9 cellular contexts compared by ENCODE assay signal in genomic region chr12:45388545-45388944, GRCh38.
A peak's percentile ranks its signal among the peaks of the same experiment; 100 is the strongest.
DNase-seq lines count a peak whose midpoint lies in the region; TF ChIP-seq lines count a peak whose summit lies in the region.
"Had no signal": no experiment of that assay in that cellular context is flagged by ENCODE, and none has a peak within 500 bp of the region (broad histone marks: within the 10 kb centered on the region; RNA-seq: fewer than 3 reads in every experiment).

No MANE protein-coding gene starts in this region.

- H3K4me1 ChIP-seq in OCI-LY7 (ENCODE audit: insufficient read depth, low read length, poor library complexity, severe bottlenecking): no peaks in the 10 kb centered on the region
- peaks cover 0 to 19% (median 4%) of the 10 kb centered on the region in 4 donors for H3K4me1 ChIP-seq in esophagus muscularis mucosa

- TF ChIP-seq EP300 in esophagus muscularis mucosa (IDR thresholded peaks at IDR 0.05): no peak

- no peak overlapping the region for H3K27ac Mint-ChIP-seq in osteocyte (ENCODE audit: unreplicated experiment)

- DNase-seq in NCI-H146 (lab: John Stamatoyannopoulos, UW): peak; percentile 18
- DNase-seq in NCI-H146 treated with DMSO at 0.1 percent for 48 hours (lab: John Stamatoyannopoulos, UW; ENCODE audit: unreplicated experiment): no peak
- DNase-seq in OCI-LY7 (ENCODE audit: low spot score): peak; percentile 11
- no peak for DNase-seq in esophagus muscularis mucosa (ENCODE audit: extremely low spot score)
- DNase-seq in osteocyte (ENCODE audit: extremely low spot score, unreplicated experiment): no peak
- DNase-seq in SHP77 treated with DMSO at 0.1 percent for 48 hours (lab: John Stamatoyannopoulos, UW): no peak
- no peak for DNase-seq in GF-D8 (lab: John Stamatoyannopoulos, UW)
- no peak for DNase-seq in T1000 (lab: John Stamatoyannopoulos, UW)

- POLR2A ChIA-PET in OCI-LY7 (lab: Charles Lee): interaction anchor here (0.6 kb wide), 2 partner anchors 217 to 246 kb away, joined by 3 read pairs; no protein-coding TSS in a partner anchor

- H3K27me3 Mint-ChIP-seq in osteocyte (ENCODE audit: unreplicated experiment): no peaks in the 10 kb centered on the region
- H3K27me3 Mint-ChIP-seq: CD4-positive, CD25-positive, alpha-beta regulatory T cell had no signal

- intact Hi-C loops in OCI-LY7 (cut with micrococcal nuclease; ENCODE audit: unreplicated experiment): loop anchor here (2.0 kb wide), 1 partner anchor 218 kb away; no protein-coding TSS in a partner anchor
- intact Hi-C loops in esophagus muscularis mucosa (cut with DNase I): loop anchor here (2.0 to 5.0 kb wide), 2 partner anchors 174 to 216 kb away; no protein-coding TSS in a partner anchor

- WGBS in esophagus muscularis mucosa: 6% methylated on average over 1 of the region's 1 CpG

- H3K9me3 ChIP-seq in OCI-LY7 (ENCODE audit: low read length) (no peaks in the 10 kb centered on the region), esophagus muscularis mucosa (no peaks in the 10 kb centered on the region)

- no peaks in the 10 kb centered on the region for H3K9me2 ChIP-seq in OCI-LY7 (ENCODE audit: insufficient read depth, low read length)

- peaks cover 32% of the 10 kb centered on the region for H3K36me3 Mint-ChIP-seq in osteocyte (ENCODE audit: unreplicated experiment)

- H3K36me3 ChIP-seq in OCI-LY7 (ENCODE audit: insufficient read depth, low read length): no peaks in the 10 kb centered on the region
- H3K36me3 ChIP-seq in esophagus muscularis mucosa: peaks cover 22 to 73% (median 47%) of the 10 kb centered on the region in 4 donors

- H4K20me1 ChIP-seq in OCI-LY7 (ENCODE audit: insufficient read depth, low read length): no peaks in the 10 kb centered on the region

- no peak overlapping the region for H3K4me2 ChIP-seq in OCI-LY7 (ENCODE audit: low read length)

- CTCF ChIA-PET in OCI-LY7 (lab: Charles Lee; ENCODE audit: unreplicated experiment): no interaction called here

- H2AFZ ChIP-seq in OCI-LY7 (ENCODE audit: low read length): no peak overlapping the region

- H3K27ac ChIP-seq in OCI-LY7 (ENCODE audit: low read depth, low read length, poor library complexity, severe bottlenecking): no peak overlapping the region
- no peak overlapping the region for H3K27ac ChIP-seq in esophagus muscularis mucosa (replicated peaks in 1 of 4)

- no peak overlapping the region for H3K4me3 ChIP-seq in OCI-LY7 (ENCODE audit: low read depth, low read length, poor library complexity, severe bottlenecking)
- no peak overlapping the region for H3K4me3 ChIP-seq in esophagus muscularis mucosa

- TF ChIP-seq CTCF in OCI-LY7 (conservative IDR thresholded peaks at IDR 0.05; ENCODE audit: low read length) (peak; percentile 66), esophagus muscularis mucosa (IDR thresholded peaks at IDR 0.05) (peak; percentile 51 to 67 (median 64)), osteocyte (IDR thresholded peaks at IDR 0.05) (peak; percentile 84)

- no peak overlapping the region for H3K4me3 Mint-ChIP-seq in osteocyte (ENCODE audit: unreplicated experiment)
- H3K4me3 Mint-ChIP-seq: CD4-positive, CD25-positive, alpha-beta regulatory T cell had no signal

- BruUV-seq in OCI-LY7 (replicated peaks; lab: Mats Ljungman, UMichigan): no TSS peak

- no peaks in the 10 kb centered on the region for H3K27me3 ChIP-seq in esophagus muscularis mucosa

- H3K9me3 Mint-ChIP-seq in osteocyte (ENCODE audit: unreplicated experiment): peaks cover 6% of the 10 kb centered on the region

- H3K4me1 Mint-ChIP-seq in osteocyte (ENCODE audit: unreplicated experiment): no peaks in the 10 kb centered on the region

- no peak for TF ChIP-seq POLR2A in esophagus muscularis mucosa (IDR thresholded peaks at IDR 0.05; ENCODE audit: low read depth)

- no peaks in the 10 kb centered on the region for H3K79me2 ChIP-seq in OCI-LY7 (ENCODE audit: insufficient read depth, low read depth, low read length)

Comparison
In these comparisons a context has a peak if more than half of its experiments do, and no peak if none do; other contexts are left out.
1. DNase-seq: peak in NCI-H146 (single experiment) and OCI-LY7 (single experiment); none in NCI-H146 treated with DMSO at 0.1 percent for 48 hours (single experiment), esophagus muscularis mucosa (single experiment), osteocyte (single experiment), SHP77 treated with DMSO at 0.1 percent for 48 hours (single experiment), GF-D8 (single experiment) and T1000 (single experiment).
2. Peak in every context shown above with its lines, with median percentiles within 50 percentile points of each other: CTCF ChIP-seq.